Comparison of ENCODE assay signal across 15 cellular contexts in the genomic region with DNA sequence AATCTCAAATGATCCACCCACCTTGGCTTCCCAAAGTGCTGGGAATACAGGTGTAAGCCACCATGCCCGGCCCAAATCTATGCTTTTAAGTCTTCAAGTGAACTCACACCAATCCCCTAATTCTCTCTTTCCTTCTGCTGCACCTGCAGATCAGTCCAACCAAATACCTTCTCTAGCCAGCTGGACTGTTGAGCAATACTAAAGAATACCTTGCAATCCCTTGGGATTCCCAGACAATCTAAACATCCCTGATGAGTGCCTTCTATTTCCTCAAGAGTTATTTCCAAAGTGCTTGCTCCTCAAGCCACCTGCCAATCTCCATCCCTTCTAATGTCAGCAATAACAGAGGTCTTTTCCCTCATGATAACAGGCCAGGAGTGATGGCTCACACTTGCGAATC. TPM values are rescaled to one million over a fixed set of nuclear protein-coding genes. Genes with fewer than 3 reads are reported as not detected.
A peak's percentile ranks its signal among the peaks of the same experiment; 100 is the strongest.
DNase-seq lines count a peak whose midpoint lies in the region; ATAC-seq and TF ChIP-seq lines count a peak whose summit lies in the region.
"Had no signal": no experiment of that assay in that cellular context is flagged by ENCODE, and none has a peak within 500 bp of the region (broad histone marks: within the 10 kb centered on the region; RNA-seq: fewer than 3 reads in every experiment).

No MANE protein-coding gene starts in this region.

- intact Hi-C loops in IMR-90 (cut with micrococcal nuclease) = no loop called here

- no peak overlapping the region for H3K4me3 ChIP-seq in IMR-90 (ENCODE audit: insufficient read depth, low read depth, low read length)

- peak overlapping the region; percentile 32 for H3K27ac Mint-ChIP-seq in stimulated activated effector memory CD8-positive, alpha-beta T cell treated with anti-CD3 and anti-CD28 coated beads, Interleukin-12 subunit alpha, Interleukin-12 subunit beta, amount 100 ng/mL, for 72 hours
- H3K27ac Mint-ChIP-seq: CD4-positive, alpha-beta T cell; HFFc6 had no signal

- in situ Hi-C loops in IMR-90 (cut with MboI; ENCODE audit: low sequenced_read_pairs) = no loop called here

- H4K91ac ChIP-seq in IMR-90 (ENCODE audit: insufficient read depth, low read depth, low read length) = no peak overlapping the region

- DNase-seq in IMR-90 (no peak), NCI-H524 treated with DMSO at 0.1 percent for 48 hours (lab: John Stamatoyannopoulos, UW) (peak; percentile 15), GM19240 (ENCODE audit: insufficient read length, low spot score) (no peak), MV-4-11 (lab: John Stamatoyannopoulos, UW) (no peak)
- DNase-seq in stimulated activated effector memory CD8-positive, alpha-beta T cell treated with anti-CD3 and anti-CD28 coated beads, Interleukin-12 subunit alpha, Interleukin-12 subunit beta, amount 100 ng/mL, for 72 hours (ENCODE audit: low spot score in 2 of 2) = no peak
- DNase-seq: ACHN; AML-193; Caco-2; CD4-positive, alpha-beta T cell; GOT3; H7; HFFc6 had no signal

- TF ChIP-seq POLR2A in IMR-90 (IDR thresholded peaks at IDR 0.05; ENCODE audit: low read depth, low read length) = no peak

- no peak overlapping the region for H3K9ac ChIP-seq in IMR-90 (ENCODE audit: low read depth, low read length)

- no peak overlapping the region for H2AK9ac ChIP-seq in IMR-90 (replicated peaks; ENCODE audit: low read depth, low read length, poor library complexity)

- dilution Hi-C loops in IMR-90 (cut with HindIII; ENCODE audit: low sequenced_read_pairs, unreplicated experiment) = no loop called here

- no peak for TF ChIP-seq EP300 in Ishikawa (IDR thresholded peaks at IDR 0.05; ENCODE audit: borderline replicate concordance)

- no peak overlapping the region for H3K27ac ChIP-seq in IMR-90 (ENCODE audit: insufficient read depth, low read length)
- H3K27ac ChIP-seq: C4-2B had no signal

- no peak overlapping the region for H3K56ac ChIP-seq in IMR-90 (ENCODE audit: extremely low read depth, insufficient read depth, low read length)

- no peak overlapping the region for H2AFZ ChIP-seq in IMR-90 (replicated peaks; ENCODE audit: low read length, poor library complexity)

- no peak overlapping the region for H3K18ac ChIP-seq in IMR-90 (ENCODE audit: low read depth, low read length)

- no peak overlapping the region for H3K4me3 Mint-ChIP-seq in stimulated activated effector memory CD8-positive, alpha-beta T cell treated with anti-CD3 and anti-CD28 coated beads, Interleukin-12 subunit alpha, Interleukin-12 subunit beta, amount 100 ng/mL, for 72 hours
- H3K4me3 Mint-ChIP-seq: CD4-positive, alpha-beta T cell; HFFc6 had no signal

- no peak overlapping the region for H2BK120ac ChIP-seq in IMR-90 (ENCODE audit: low read depth, low read length)

- H3K36me3 ChIP-seq in IMR-90 (ENCODE audit: control insufficient read depth, insufficient read depth, low read length) = peaks cover 1% of the 10 kb centered on the region

- H2BK20ac ChIP-seq in IMR-90 (ENCODE audit: low read depth, low read length) = no peak overlapping the region

- no peak overlapping the region for H2BK5ac ChIP-seq in IMR-90 (ENCODE audit: low read depth, low read length, poor library complexity, severe bottlenecking)

- H3K79me1 ChIP-seq in IMR-90 (ENCODE audit: low read depth in 1 of 2, low read length in 2 of 2) = no peaks in the 10 kb centered on the region

- no peak for TF ChIP-seq CTCF in IMR-90 (conservative IDR thresholded peaks at IDR 0.05; ENCODE audit: low read depth, low read length)

- no peaks in the 10 kb centered on the region for H3K9me1 ChIP-seq in IMR-90 (ENCODE audit: insufficient read depth, low read length)

- H2BK15ac ChIP-seq in IMR-90 (ENCODE audit: low read depth, low read length) = no peak overlapping the region

- TF ChIP-seq RAD21 in IMR-90 (IDR thresholded peaks at IDR 0.05; ENCODE audit: low read length) = no peak
- no peak for TF ChIP-seq RAD21 in Ishikawa (IDR thresholded peaks at IDR 0.05; ENCODE audit: low read depth)

- H3K4me2 ChIP-seq in IMR-90 (ENCODE audit: low read depth, low read length) = no peak overlapping the region

- H3K9me3 Mint-ChIP-seq in stimulated activated effector memory CD8-positive, alpha-beta T cell treated with anti-CD3 and anti-CD28 coated beads, Interleukin-12 subunit alpha, Interleukin-12 subunit beta, amount 100 ng/mL, for 72 hours = no peaks in the 10 kb centered on the region
- H3K9me3 Mint-ChIP-seq: CD4-positive, alpha-beta T cell; HFFc6 had no signal

- peaks cover 15% of the 10 kb centered on the region for H3K36me3 Mint-ChIP-seq in stimulated activated effector memory CD8-positive, alpha-beta T cell treated with anti-CD3 and anti-CD28 coated beads, Interleukin-12 subunit alpha, Interleukin-12 subunit beta, amount 100 ng/mL, for 72 hours

- POLR2A ChIA-PET in IMR-90 (lab: Charles Lee; ENCODE audit: unreplicated experiment) = no interaction called here

- BruUV-seq in IMR-90 (replicated peaks; lab: Mats Ljungman, UMichigan) = no TSS peak

- no peak overlapping the region for H4K8ac ChIP-seq in IMR-90 (ENCODE audit: low read depth in 2 of 2, low read length in 2 of 2)

- ATAC-seq in IMR-90 (ENCODE audit: low read depth) = no peak
- ATAC-seq in stimulated activated effector memory CD8-positive, alpha-beta T cell treated with anti-CD3 and anti-CD28 coated beads, Interleukin-12 subunit alpha, Interleukin-12 subunit beta, amount 100 ng/mL, for 72 hours = no peak
- ATAC-seq: HCT116 had no signal

- no peaks in the 10 kb centered on the region for H3K9me3 ChIP-seq in IMR-90 (ENCODE audit: control insufficient read depth, insufficient read depth, low read length)
- H3K9me3 ChIP-seq: Caco-2 had no signal

- H3K4me1 Mint-ChIP-seq in stimulated activated effector memory CD8-positive, alpha-beta T cell treated with anti-CD3 and anti-CD28 coated beads, Interleukin-12 subunit alpha, Interleukin-12 subunit beta, amount 100 ng/mL, for 72 hours = peaks cover 5% of the 10 kb centered on the region

- no peak overlapping the region for H3K4ac ChIP-seq in IMR-90 (ENCODE audit: low read depth, low read length)

- H3K4me1 ChIP-seq in IMR-90 (ENCODE audit: control insufficient read depth, insufficient read depth, low read length) = no peaks in the 10 kb centered on the region
- H3K4me1 ChIP-seq: Caco-2 had no signal

- H3K14ac ChIP-seq in IMR-90 (replicated peaks; ENCODE audit: low read depth, low read length) = no peak overlapping the region

- H2AK5ac ChIP-seq in IMR-90 (ENCODE audit: low read depth, low read length) = no peak overlapping the region

- H3K27me3 ChIP-seq in IMR-90 (ENCODE audit: control insufficient read depth, insufficient read depth, low read length) = no peaks in the 10 kb centered on the region; the same call in 1 of the 2 replicates

- WGBS in IMR-90 (ENCODE audit: extremely low coverage in 2 of 2, insufficient read length in 1 of 2), 2 experiments = 80% methylated on average over 1 of the region's 2 CpGs; no CpG with 5 or more reads in 1 of the 2 experiments

- H3K23ac ChIP-seq in IMR-90 (ENCODE audit: low read depth, low read length) = no peak overlapping the region

- CTCF ChIA-PET in IMR-90 (lab: Yijun Ruan, JAX) = interaction anchor here (0.6 to 0.7 kb wide), 2 partner anchors 252 to 375 kb away, joined by 3 read pairs; no protein-coding TSS in a partner anchor

- H4K20me1 ChIP-seq in IMR-90 (ENCODE audit: insufficient read depth, low read length) = no peaks in the 10 kb centered on the region; the same call in 1 of the 2 replicates

- H4K5ac ChIP-seq in IMR-90 (ENCODE audit: low read depth, low read length) = no peak overlapping the region

TF ChIP-seq in IMR-90, 13 proteins besides CTCF, POLR2A, EP300 and RAD21 (continues in another document):
- TF ChIP-seq, protein P1, sequence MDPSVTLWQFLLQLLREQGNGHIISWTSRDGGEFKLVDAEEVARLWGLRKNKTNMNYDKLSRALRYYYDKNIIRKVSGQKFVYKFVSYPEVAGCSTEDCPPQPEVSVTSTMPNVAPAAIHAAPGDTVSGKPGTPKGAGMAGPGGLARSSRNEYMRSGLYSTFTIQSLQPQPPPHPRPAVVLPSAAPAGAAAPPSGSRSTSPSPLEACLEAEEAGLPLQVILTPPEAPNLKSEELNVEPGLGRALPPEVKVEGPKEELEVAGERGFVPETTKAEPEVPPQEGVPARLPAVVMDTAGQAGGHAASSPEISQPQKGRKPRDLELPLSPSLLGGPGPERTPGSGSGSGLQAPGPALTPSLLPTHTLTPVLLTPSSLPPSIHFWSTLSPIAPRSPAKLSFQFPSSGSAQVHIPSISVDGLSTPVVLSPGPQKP (IDR thresholded peaks at IDR 0.05; ENCODE audit: borderline replicate concordance, low read depth, low read length) = no peak
- TF ChIP-seq CEBPB (IDR thresholded peaks at IDR 0.05; ENCODE audit: low read depth, low read length) (peak; percentile 39; the same call in 1 of the 2 replicates), CHD1 (IDR thresholded peaks at IDR 0.05; ENCODE audit: low read depth, low read length) (no peak)

TF ChIP-seq in Ishikawa, 13 proteins besides CTCF, POLR2A, EP300 and RAD21:
- TF ChIP-seq CEBPB (IDR thresholded peaks at IDR 0.05) (peak; percentile 30; the same call in 1 of the 2 replicates), TCF12 (IDR thresholded peaks at IDR 0.05; ENCODE audit: low read depth) (no peak)

RNA-seq across cellular contexts. Expression of a gene that starts 48.6 kb away (rescaled TPM):
- 706 and 942 TPM in 2 replicates for total RNA-seq in IMR-90 (2012; rRNA removed)
- polyA plus RNA-seq in IMR-90 (2012; rRNA removed) = 213 and 326 TPM in 2 replicates
- polyA plus RNA-seq in IMR-90 (2012; cell fraction: cytosol; rRNA removed) = 35.4 and 57.7 TPM in 2 replicates
- 147 and 3,449 TPM in 2 replicates for polyA plus RNA-seq in IMR-90 (2012; cell fraction: nucleus; rRNA removed; ENCODE audit: low replicate concordance)
